ENCODE assay signal across 1 cellular context in genomic region chr15:84910928-84911623, GRCh38.
TF ChIP-seq lines count a peak whose summit lies in the region.

No MANE protein-coding gene starts in this region.

TF ChIP-seq in K562, 482 proteins besides CTCF, POLR2A, EP300 and RAD21 (continued from another document):
- TF ChIP-seq CLOCK (CRISPR knock-in tag; IDR thresholded peaks at IDR 0.05; ENCODE audit: borderline replicate concordance) (no peak), SMAD3 (CRISPR knock-in tag; conservative IDR thresholded peaks at IDR 0.05) (no peak), PHB2 (IDR thresholded peaks at IDR 0.05; ENCODE audit: low read depth) (no peak), PYGO2 (tag; IDR thresholded peaks at IDR 0.05) (no peak), ZNF263 (CRISPR knock-in tag; IDR thresholded peaks at IDR 0.05; ENCODE audit: borderline replicate concordance) (no peak), ZBTB34 (CRISPR knock-in tag; IDR thresholded peaks at IDR 0.05) (no peak), NR2F6 (CRISPR knock-in tag; IDR thresholded peaks at IDR 0.05) (no peak), ZNF253 (CRISPR knock-in tag; conservative IDR thresholded peaks at IDR 0.05) (no peak), OTX1 (CRISPR knock-in tag; IDR thresholded peaks at IDR 0.05) (no peak), VEZF1 (CRISPR knock-in tag; IDR thresholded peaks at IDR 0.05) (no peak), CREM (IDR thresholded peaks at IDR 0.05; ENCODE audit: low read depth) (peak; percentile 55), EHMT2 (IDR thresholded peaks at IDR 0.05) (no peak), NFIC (IDR thresholded peaks at IDR 0.05) (peak; percentile 84), MBD2 (IDR thresholded peaks at IDR 0.05; ENCODE audit: borderline replicate concordance, low read depth) (no peak), CAMTA2 (CRISPR knock-in tag; conservative IDR thresholded peaks at IDR 0.05) (no peak), ZNF518B (CRISPR knock-in tag; IDR thresholded peaks at IDR 0.05) (no peak), FOS (IDR thresholded peaks at IDR 0.05; ENCODE audit: extremely low read depth, insufficient read length) (no peak), CBFA2T2 (conservative IDR thresholded peaks at IDR 0.05) (no peak), TCF7 (IDR thresholded peaks at IDR 0.05; ENCODE audit: borderline replicate concordance) (no peak), ADNP (tag; IDR thresholded peaks at IDR 0.05) (no peak), EGR1 (conservative IDR thresholded peaks at IDR 0.05) (peak; percentile 45), ZNF740 (CRISPR knock-in tag; IDR thresholded peaks at IDR 0.05) (no peak), ZNF740 (tag; IDR thresholded peaks at IDR 0.05) (no peak), ZBTB33 (CRISPR knock-in tag; IDR thresholded peaks at IDR 0.05) (peak; percentile 83)
